18 cellular contexts compared by ENCODE assay signal in genomic region chr10:8156918-8157317, GRCh38.
DNase-seq lines count a peak whose midpoint lies in the region; ATAC-seq and TF ChIP-seq lines count a peak whose summit lies in the region.
"Had no signal": no experiment of that assay in that cellular context is flagged by ENCODE, and none has a peak within 500 bp of the region (broad histone marks: within the 10 kb centered on the region; RNA-seq: fewer than 3 reads in every experiment).

No MANE protein-coding gene starts in this region.

- H3K9ac ChIP-seq in MM.1S (ENCODE audit: low read length), result no peak overlapping the region
- H3K9ac ChIP-seq: BLaER1 had no signal

- H3K4me2 ChIP-seq in MM.1S (ENCODE audit: low read depth, low read length), result no peak overlapping the region
- H3K4me2 ChIP-seq: BLaER1 had no signal

- no peaks in the 10 kb centered on the region for H3K36me3 ChIP-seq in HEK293 (ENCODE audit: control insufficient read depth in 2 of 2, insufficient read depth in 1 of 2, low read length in 2 of 2)
- no peaks in the 10 kb centered on the region for H3K36me3 ChIP-seq in naive thymus-derived CD4-positive, alpha-beta T cell (ENCODE audit: control insufficient read depth in 2 of 3, insufficient read depth in 3 of 3, low read length in 3 of 3)
- H3K36me3 ChIP-seq in aorta (ENCODE audit: control insufficient read depth in 1 of 2, insufficient read depth in 2 of 2, low read length in 1 of 2), result no peaks in the 10 kb centered on the region
- H3K36me3 ChIP-seq in stomach, result no peaks in the 10 kb centered on the region
- no peaks in the 10 kb centered on the region for H3K36me3 ChIP-seq in MM.1S (replicated peaks; ENCODE audit: insufficient read depth, low read length)
- H3K36me3 ChIP-seq: BLaER1, HAP-1 had no signal

- no peak for DNase-seq in naive thymus-derived CD4-positive, alpha-beta T cell
- DNase-seq in aorta (no peak), stomach (no peak), MM.1S (no peak)
- DNase-seq: Caco-2; CD4-positive, CD25-positive, alpha-beta regulatory T cell; CD8-positive, alpha-beta T cell; DMS153; DND-41; GOT3 had no signal

- H3K4me1 Mint-ChIP-seq in naive thymus-derived CD4-positive, alpha-beta T cell, result peaks cover 0 to 12% (median 0%) of the 10 kb centered on the region in 7 donors
- no peaks in the 10 kb centered on the region for H3K4me1 Mint-ChIP-seq in stimulated activated memory B cell treated with anti-CD40 and anti-IgM and Interleukin-4, amounts not matched to agents 10 μg/mL and 1 μg/mL and 100 μg/mL, for 72 hours
- H3K4me1 Mint-ChIP-seq: B cell had no signal

- no peak for TF ChIP-seq POLR2A in stomach (IDR thresholded peaks at IDR 0.05)

- H3K4me3 ChIP-seq in HEK293 (ENCODE audit: low read depth, low read length) (no peak overlapping the region), aorta (ENCODE audit: low read length in 2 of 2) (no peak overlapping the region), stomach (no peak overlapping the region), MM.1S (ENCODE audit: low read length) (no peak overlapping the region)
- no peak overlapping the region for H3K4me3 ChIP-seq in naive thymus-derived CD4-positive, alpha-beta T cell (ENCODE audit: low read length)
- H3K4me3 ChIP-seq: BLaER1, HAP-1 had no signal

- H3K9me3 Mint-ChIP-seq in naive thymus-derived CD4-positive, alpha-beta T cell, result peaks cover 0 to 8% (median 0%) of the 10 kb centered on the region in 11 donors
- H3K9me3 Mint-ChIP-seq in stimulated activated memory B cell treated with anti-CD40 and anti-IgM and Interleukin-4, amounts not matched to agents 10 μg/mL and 1 μg/mL and 100 μg/mL, for 72 hours, result peaks cover 7% of the 10 kb centered on the region
- H3K9me3 Mint-ChIP-seq: CD8-positive, alpha-beta T cell had no signal

- H3K4me1 ChIP-seq in HEK293 (ENCODE audit: control insufficient read depth, insufficient read depth, low read length) (peaks cover 8% of the 10 kb centered on the region), aorta (ENCODE audit: control insufficient read depth in 1 of 2, insufficient read depth in 2 of 2, low read length in 2 of 2) (no peaks in the 10 kb centered on the region), stomach (no peaks in the 10 kb centered on the region), MM.1S (ENCODE audit: low read length) (no peaks in the 10 kb centered on the region)
- no peaks in the 10 kb centered on the region for H3K4me1 ChIP-seq in naive thymus-derived CD4-positive, alpha-beta T cell (ENCODE audit: control insufficient read depth in 2 of 2, insufficient read depth in 2 of 2, low read length in 2 of 2)
- H3K4me1 ChIP-seq: BLaER1, Caco-2, HAP-1 had no signal

- peak; percentile 24 for ATAC-seq in naive thymus-derived CD4-positive, alpha-beta T cell
- peak; percentile 39 for ATAC-seq in stimulated activated memory B cell treated with anti-CD40 and anti-IgM and Interleukin-4, amounts not matched to agents 10 μg/mL and 1 μg/mL and 100 μg/mL, for 72 hours
- peak; percentile 26 for ATAC-seq in aorta (ENCODE audit: low FRiP score)
- ATAC-seq in HG03159 (IDR thresholded peaks at IDR 0.05; ENCODE audit: unreplicated experiment), result no peak
- no peak for ATAC-seq in GM21737 (IDR thresholded peaks at IDR 0.05; ENCODE audit: unreplicated experiment)
- ATAC-seq: CD8-positive, alpha-beta T cell had no signal

- POLR2A ChIA-PET in HEK293 (lab: Yijun Ruan, JAX), result interaction anchor here (0.6 kb wide), 1 partner anchor 218 kb away, joined by 3 read pairs; no protein-coding TSS in a partner anchor
- POLR2A ChIA-PET in naive thymus-derived CD4-positive, alpha-beta T cell (lab: Charles Lee), result interaction anchor here (0.7 kb wide), 1 partner anchor 25 kb away, joined by 3 read pairs; no protein-coding TSS in a partner anchor

- CTCF ChIA-PET in HEK293 (lab: Yijun Ruan, JAX), result interaction anchor here (0.6 kb wide), 2 partner anchors 66 to 366 kb away, joined by 3 to 4 read pairs; no protein-coding TSS in a partner anchor
- CTCF ChIA-PET in naive thymus-derived CD4-positive, alpha-beta T cell (lab: Charles Lee), result no interaction called here

- H3K4me3 Mint-ChIP-seq in naive thymus-derived CD4-positive, alpha-beta T cell, result no peak overlapping the region
- no peak overlapping the region for H3K4me3 Mint-ChIP-seq in stimulated activated memory B cell treated with anti-CD40 and anti-IgM and Interleukin-4, amounts not matched to agents 10 μg/mL and 1 μg/mL and 100 μg/mL, for 72 hours
- H3K4me3 Mint-ChIP-seq: B cell; CD4-positive, CD25-positive, alpha-beta regulatory T cell; CD8-positive, alpha-beta T cell had no signal

- no peaks in the 10 kb centered on the region for H3K9me3 ChIP-seq in HEK293 (ENCODE audit: control insufficient read depth, insufficient read depth, low read depth, low read length)
- H3K9me3 ChIP-seq in naive thymus-derived CD4-positive, alpha-beta T cell (ENCODE audit: control insufficient read depth in 2 of 3, low read length in 3 of 3), result no peaks in the 10 kb centered on the region
- no peaks in the 10 kb centered on the region for H3K9me3 ChIP-seq in aorta (ENCODE audit: control insufficient read depth, low read length)
- peaks cover 0 to 4% (median 0%) of the 10 kb centered on the region in 4 donors for H3K9me3 ChIP-seq in stomach
- no peaks in the 10 kb centered on the region for H3K9me3 ChIP-seq in MM.1S (replicated peaks; ENCODE audit: insufficient read depth, low read length)
- H3K9me3 ChIP-seq: BLaER1, Caco-2, HAP-1 had no signal

- H3K36me3 Mint-ChIP-seq in naive thymus-derived CD4-positive, alpha-beta T cell, result peaks cover 0 to 3% (median 0%) of the 10 kb centered on the region in 5 donors
- no peaks in the 10 kb centered on the region for H3K36me3 Mint-ChIP-seq in stimulated activated memory B cell treated with anti-CD40 and anti-IgM and Interleukin-4, amounts not matched to agents 10 μg/mL and 1 μg/mL and 100 μg/mL, for 72 hours
- H3K36me3 Mint-ChIP-seq: CD4-positive, CD25-positive, alpha-beta regulatory T cell; CD8-positive, alpha-beta T cell had no signal

- H3K27ac Mint-ChIP-seq in naive thymus-derived CD4-positive, alpha-beta T cell, result no peak overlapping the region
- H3K27ac Mint-ChIP-seq in stimulated activated memory B cell treated with anti-CD40 and anti-IgM and Interleukin-4, amounts not matched to agents 10 μg/mL and 1 μg/mL and 100 μg/mL, for 72 hours, result no peak overlapping the region
- H3K27ac Mint-ChIP-seq: B cell; CD8-positive, alpha-beta T cell had no signal

- H2AFZ ChIP-seq in MM.1S (ENCODE audit: low read length), result no peak overlapping the region

- H3K27me3 Mint-ChIP-seq in naive thymus-derived CD4-positive, alpha-beta T cell, result peaks cover 0 to 33% (median 0%) of the 10 kb centered on the region in 5 donors
- H3K27me3 Mint-ChIP-seq in stimulated activated memory B cell treated with anti-CD40 and anti-IgM and Interleukin-4, amounts not matched to agents 10 μg/mL and 1 μg/mL and 100 μg/mL, for 72 hours, result no peaks in the 10 kb centered on the region

- no peaks in the 10 kb centered on the region for H4K20me1 ChIP-seq in MM.1S (ENCODE audit: insufficient read depth, low read length)
- H4K20me1 ChIP-seq: BLaER1 had no signal

- no peak for TF ChIP-seq CTCF in HEK293 (tag by site-specific recombination; IDR thresholded peaks at IDR 0.05)
- no peak for TF ChIP-seq CTCF in stomach (IDR thresholded peaks at IDR 0.05)
- TF ChIP-seq CTCF in MM.1S (IDR thresholded peaks at IDR 0.05; ENCODE audit: low read length), result no peak

- H3K79me2 ChIP-seq in MM.1S (ENCODE audit: low read length), result no peaks in the 10 kb centered on the region

- intact Hi-C loops in naive thymus-derived CD4-positive, alpha-beta T cell (cut with micrococcal nuclease), result no loop called here
- intact Hi-C loops in aorta (cut with DNase I) (no loop called here), stomach (cut with DNase I; ENCODE audit: low total_unique reads) (no loop called here)

- H3K27ac ChIP-seq in HEK293 (ENCODE audit: extremely low read depth, low read depth, low read length), result no peak overlapping the region
- no peak overlapping the region for H3K27ac ChIP-seq in naive thymus-derived CD4-positive, alpha-beta T cell (ENCODE audit: low read depth, low read length)
- H3K27ac ChIP-seq in aorta (ENCODE audit: low read depth in 1 of 2, low read length in 2 of 2), result no peak overlapping the region
- H3K27ac ChIP-seq in stomach, result no peak overlapping the region
- no peak overlapping the region for H3K27ac ChIP-seq in MM.1S (ENCODE audit: low read length)
- H3K27ac ChIP-seq: BLaER1, C4-2B had no signal

- no peaks in the 10 kb centered on the region for H3K27me3 ChIP-seq in naive thymus-derived CD4-positive, alpha-beta T cell (ENCODE audit: control insufficient read depth in 2 of 2, insufficient read depth in 2 of 2, low read length in 2 of 2)
- H3K27me3 ChIP-seq in aorta (ENCODE audit: control insufficient read depth in 1 of 2, insufficient read depth in 2 of 2, low read length in 1 of 2), result no peaks in the 10 kb centered on the region
- H3K27me3 ChIP-seq in stomach, result peaks cover 0 to 9% (median 0%) of the 10 kb centered on the region in 3 donors
- H3K27me3 ChIP-seq in MM.1S (replicated peaks; ENCODE audit: insufficient read depth, low read length), result no peaks in the 10 kb centered on the region
- H3K27me3 ChIP-seq: BLaER1 had no signal

- H3F3A ChIP-seq in MM.1S (ENCODE audit: insufficient read depth, low read length), result no peaks in the 10 kb centered on the region

- no peaks in the 10 kb centered on the region for H3K9me2 ChIP-seq in MM.1S (replicated peaks; ENCODE audit: insufficient read depth, low read length)

- WGBS in aorta, 2 donors, result 93% methylated on average over 4 of the region's 4 CpGs
- 94 to 97% (median 95%) methylated on average over 3 to 4 of the region's 4 CpGs for WGBS in stomach, 5 donors

- TF ChIP-seq EP300 in stomach (IDR thresholded peaks at IDR 0.05), result no peak

TF ChIP-seq in HEK293, 187 proteins besides CTCF, POLR2A, EP300 and RAD21 (continues in another document):
- TF ChIP-seq KLF10 (tag by site-specific recombination; IDR thresholded peaks at IDR 0.05), result no peak

Comparison
In these comparisons a context has a peak if more than half of its experiments do, and no peak if none do; other contexts are left out.
1. ATAC-seq: peak in naive thymus-derived CD4-positive, alpha-beta T cell (single experiment), stimulated activated memory B cell treated with anti-CD40 and anti-IgM and Interleukin-4, amounts not matched to agents 10 μg/mL and 1 μg/mL and 100 μg/mL, for 72 hours (single experiment) and aorta (single experiment); none in HG03159 (single experiment) and GM21737 (single experiment).